In genomic region chr14:72457641-72458040, GRCh38 we compare ENCODE assay signal across 19 cellular contexts.
A peak's percentile ranks its signal among the peaks of the same experiment; 100 is the strongest.
DNase-seq lines count a peak whose midpoint lies in the region; FAIRE-seq and TF ChIP-seq lines count a peak whose summit lies in the region.
"Had no signal": no experiment of that assay in that cellular context is flagged by ENCODE, and none has a peak within 500 bp of the region (broad histone marks: within the 10 kb centered on the region; RNA-seq: fewer than 3 reads in every experiment).

No MANE protein-coding gene starts in this region.

- no peaks in the 10 kb centered on the region for H3K79me2 ChIP-seq in ACC112 (ENCODE audit: control insufficient read depth, insufficient read depth, low read length, unreplicated experiment)
- H3K79me2 ChIP-seq in astrocyte (ENCODE audit: insufficient read depth, low read length), result no peaks in the 10 kb centered on the region

- no peak overlapping the region for H3K27ac ChIP-seq in ACC112 (ENCODE audit: low read depth, low read length)
- H3K27ac ChIP-seq in astrocyte (ENCODE audit: low read depth, low read length), result peak overlapping the region; percentile 51
- H3K27ac ChIP-seq: neural progenitor cell, right lobe of liver, SJCRH30, tibial artery had no signal

- peak; percentile 94 for DNase-seq in HCEC 1CT
- DNase-seq in astrocyte (ENCODE audit: low read depth), result peak; percentile 88
- DNase-seq in kidney tubule cell (ENCODE audit: low spot score), result peak; percentile 40
- no peak for DNase-seq in activated naive CD8-positive, alpha-beta T cell treated with anti-CD3 and anti-CD28 coated beads for 36 hours
- no peak for DNase-seq in NCI-H510A treated with DMSO at 0.1 percent for 48 hours (lab: John Stamatoyannopoulos, UW)
- DNase-seq in DMS79 treated with DMSO at 0.1 percent for 48 hours (lab: John Stamatoyannopoulos, UW), result no peak
- no peak for DNase-seq in NCI-H748 treated with DMSO at 0.1 percent for 48 hours (lab: John Stamatoyannopoulos, UW)
- DNase-seq: activated CD4-positive, alpha-beta T cell treated with anti-CD3 and anti-CD28 coated beads, Interleukin-2, amount 50 U/mL, for 1 hour; Caco-2; Karpas-422; NCI-H1417; right lobe of liver; SJCRH30; tibial artery had no signal

- no peak overlapping the region for H3K4me3 ChIP-seq in ACC112 (ENCODE audit: low read depth, low read length)
- no peak overlapping the region for H3K4me3 ChIP-seq in astrocyte (ENCODE audit: insufficient read depth, low read depth, low read length)
- H3K4me3 ChIP-seq: neural progenitor cell, right lobe of liver, SJCRH30, tibial artery had no signal

- H3K36me3 Mint-ChIP-seq in astrocyte (ENCODE audit: low read depth, unreplicated experiment), result no peaks in the 10 kb centered on the region
- H3K36me3 Mint-ChIP-seq in activated naive CD8-positive, alpha-beta T cell treated with anti-CD3 and anti-CD28 coated beads for 36 hours, result no peaks in the 10 kb centered on the region
- H3K36me3 Mint-ChIP-seq: neural progenitor cell had no signal

- FAIRE-seq in astrocyte (lab: Jason Lieb, UNC), result no peak
- FAIRE-seq: endometrium, GM18507 had no signal

- peak overlapping the region; percentile 41 for H3K4me3 Mint-ChIP-seq in astrocyte (ENCODE audit: unreplicated experiment)
- no peak overlapping the region for H3K4me3 Mint-ChIP-seq in activated naive CD8-positive, alpha-beta T cell treated with anti-CD3 and anti-CD28 coated beads for 36 hours
- H3K4me3 Mint-ChIP-seq: activated naive CD8-positive, alpha-beta T cell; neural progenitor cell had no signal

- peak overlapping the region; percentile 93 for H3K27ac Mint-ChIP-seq in astrocyte (ENCODE audit: unreplicated experiment)
- H3K27ac Mint-ChIP-seq in activated naive CD8-positive, alpha-beta T cell treated with anti-CD3 and anti-CD28 coated beads for 36 hours, result no peak overlapping the region
- H3K27ac Mint-ChIP-seq: activated naive CD8-positive, alpha-beta T cell; neural progenitor cell had no signal

- H4K20me1 ChIP-seq in astrocyte (ENCODE audit: insufficient read depth, low read length), result no peaks in the 10 kb centered on the region

- H3K27me3 Mint-ChIP-seq in astrocyte (ENCODE audit: low read depth, unreplicated experiment), result no peaks in the 10 kb centered on the region
- peaks cover 27% of the 10 kb centered on the region for H3K27me3 Mint-ChIP-seq in activated naive CD8-positive, alpha-beta T cell treated with anti-CD3 and anti-CD28 coated beads for 36 hours

- H3K36me3 ChIP-seq in ACC112 (ENCODE audit: insufficient read depth, low read length) (no peaks in the 10 kb centered on the region), astrocyte (ENCODE audit: insufficient read depth, low read length) (no peaks in the 10 kb centered on the region)
- H3K36me3 ChIP-seq: neural progenitor cell, right lobe of liver, SJCRH30 had no signal

- H3K4me1 ChIP-seq in ACC112 (ENCODE audit: control insufficient read depth, insufficient read depth, low read length, unreplicated experiment) (peaks cover 4% of the 10 kb centered on the region), astrocyte (ENCODE audit: insufficient read depth, low read length) (peaks cover 10% of the 10 kb centered on the region)
- H3K4me1 ChIP-seq: neural progenitor cell, right lobe of liver, SJCRH30, tibial artery had no signal

- peaks cover 3% of the 10 kb centered on the region for H3K9me3 Mint-ChIP-seq in astrocyte (ENCODE audit: unreplicated experiment)
- no peaks in the 10 kb centered on the region for H3K9me3 Mint-ChIP-seq in activated naive CD8-positive, alpha-beta T cell treated with anti-CD3 and anti-CD28 coated beads for 36 hours

- peak overlapping the region; percentile 45 for H3K4me2 ChIP-seq in astrocyte (ENCODE audit: low read length)
- H3K4me2 ChIP-seq: neural progenitor cell had no signal

- H3K9me3 ChIP-seq in astrocyte (ENCODE audit: insufficient read depth, low read depth, low read length), result no peaks in the 10 kb centered on the region
- H3K9me3 ChIP-seq: Caco-2, right lobe of liver, SJCRH30, tibial artery had no signal

- no peak for TF ChIP-seq CTCF in astrocyte (IDR thresholded peaks at IDR 0.05; ENCODE audit: insufficient read depth, low read depth, low read length)

- peak overlapping the region; percentile 14 for H2AFZ ChIP-seq in ACC112 (ENCODE audit: low read length, unreplicated experiment)
- H2AFZ ChIP-seq in astrocyte (ENCODE audit: low read depth, low read length), result no peak overlapping the region
- H2AFZ ChIP-seq: neural progenitor cell had no signal

- no peak overlapping the region for H3K9ac ChIP-seq in astrocyte (ENCODE audit: low read length)
- H3K9ac ChIP-seq: neural progenitor cell had no signal

- H3K27me3 ChIP-seq in ACC112 (ENCODE audit: insufficient read depth, low read length) (peaks cover 46% of the 10 kb centered on the region), astrocyte (ENCODE audit: insufficient read depth, low read length) (no peaks in the 10 kb centered on the region)
- H3K27me3 ChIP-seq: neural progenitor cell, right lobe of liver, SJCRH30, tibial artery had no signal

- peaks cover 10% of the 10 kb centered on the region for H3K4me1 Mint-ChIP-seq in astrocyte (ENCODE audit: low read depth, unreplicated experiment)
- peaks cover 3% of the 10 kb centered on the region for H3K4me1 Mint-ChIP-seq in activated naive CD8-positive, alpha-beta T cell treated with anti-CD3 and anti-CD28 coated beads for 36 hours

Comparison
In these comparisons a context has a peak if more than half of its experiments do, and no peak if none do; other contexts are left out.
1. DNase-seq: peak in HCEC 1CT (single experiment), astrocyte (single experiment) and kidney tubule cell (single experiment); none in activated naive CD8-positive, alpha-beta T cell treated with anti-CD3 and anti-CD28 coated beads for 36 hours (single experiment), NCI-H510A treated with DMSO at 0.1 percent for 48 hours (single experiment), DMS79 treated with DMSO at 0.1 percent for 48 hours (single experiment) and NCI-H748 treated with DMSO at 0.1 percent for 48 hours (single experiment).